28 cellular contexts compared by ENCODE assay signal in genomic region chr5:3047212-3047774, GRCh38.
"Had no signal": no experiment of that assay in that cellular context is flagged by ENCODE, and none has a peak within 500 bp of the region (broad histone marks: within the 10 kb centered on the region; RNA-seq: fewer than 3 reads in every experiment).

No MANE protein-coding gene starts in this region.

- H3K27ac ChIP-seq: adrenal gland, body of pancreas, colonic mucosa, epithelial cell of prostate, esophagus squamous epithelium, gastroesophageal sphincter, WERI-Rb-1 had no signal

- H3K4me1 ChIP-seq: adrenal gland, body of pancreas, colonic mucosa, esophagus squamous epithelium, gastroesophageal sphincter had no signal

- H3K4me3 ChIP-seq: adrenal gland, body of pancreas, colonic mucosa, esophagus squamous epithelium, gastroesophageal sphincter had no signal

- H3K27me3 ChIP-seq: adrenal gland, body of pancreas, colonic mucosa, esophagus squamous epithelium had no signal

- H3K9me3 ChIP-seq: adrenal gland, body of pancreas, colonic mucosa, esophagus squamous epithelium, gastroesophageal sphincter had no signal

- DNase-seq: activated B cell treated with CpG ODN at 0.5 μM for 24 hours; activated CD4-positive, alpha-beta T cell treated with anti-CD3 and anti-CD28 coated beads for 48 hours; activated CD4-positive, alpha-beta T cell treated with anti-CD3 and anti-CD28 coated beads, Interleukin-2, amount 50 U/mL, for 1 hour; activated CD4-positive, alpha-beta T cell treated with anti-CD3 and anti-CD28 coated beads, Interleukin-2, amount 50 U/mL, for 48 hours; activated CD8-positive, alpha-beta memory T cell treated with anti-CD3 and anti-CD28 coated beads for 24 hours; activated CD8-positive, alpha-beta T cell treated with anti-CD3 and anti-CD28 coated beads for 36 hours; activated effector memory CD4-positive, alpha-beta T cell treated with Interleukin-2 at 50 U/mL for 16 hours; activated gamma-delta T cell treated with Interleukin-2 at 50 U/mL for 16 hours; activated naive CD4-positive, alpha-beta T cell treated with Interleukin-2 at 50 U/mL for 16 hours; activated naive CD8-positive, alpha-beta T cell treated with anti-CD3 and anti-CD28 coated beads for 36 hours; activated naive CD8-positive, alpha-beta T cell treated with anti-CD3 and anti-CD28 coated beads, Interleukin-2, amount 50 U/mL, for 24 hours; activated T-cell treated with anti-CD3 and anti-CD28 coated beads, Interleukin-2, amount 50 U/mL, for 4 hours; amygdala; aorta; body of pancreas; central memory CD4-positive, alpha-beta T cell; cerebellar nuclear complex; colonic mucosa; effector CD8-positive, alpha-beta T cell; esophagus squamous epithelium; foreskin melanocyte; T-helper 1 cell; T-helper 17 cell; T1000; WERI-Rb-1 had no signal

- H3K36me3 ChIP-seq: adrenal gland, colonic mucosa, esophagus squamous epithelium, gastroesophageal sphincter, WERI-Rb-1 had no signal
